1 cellular context compared by ENCODE assay signal in the genomic region with DNA sequence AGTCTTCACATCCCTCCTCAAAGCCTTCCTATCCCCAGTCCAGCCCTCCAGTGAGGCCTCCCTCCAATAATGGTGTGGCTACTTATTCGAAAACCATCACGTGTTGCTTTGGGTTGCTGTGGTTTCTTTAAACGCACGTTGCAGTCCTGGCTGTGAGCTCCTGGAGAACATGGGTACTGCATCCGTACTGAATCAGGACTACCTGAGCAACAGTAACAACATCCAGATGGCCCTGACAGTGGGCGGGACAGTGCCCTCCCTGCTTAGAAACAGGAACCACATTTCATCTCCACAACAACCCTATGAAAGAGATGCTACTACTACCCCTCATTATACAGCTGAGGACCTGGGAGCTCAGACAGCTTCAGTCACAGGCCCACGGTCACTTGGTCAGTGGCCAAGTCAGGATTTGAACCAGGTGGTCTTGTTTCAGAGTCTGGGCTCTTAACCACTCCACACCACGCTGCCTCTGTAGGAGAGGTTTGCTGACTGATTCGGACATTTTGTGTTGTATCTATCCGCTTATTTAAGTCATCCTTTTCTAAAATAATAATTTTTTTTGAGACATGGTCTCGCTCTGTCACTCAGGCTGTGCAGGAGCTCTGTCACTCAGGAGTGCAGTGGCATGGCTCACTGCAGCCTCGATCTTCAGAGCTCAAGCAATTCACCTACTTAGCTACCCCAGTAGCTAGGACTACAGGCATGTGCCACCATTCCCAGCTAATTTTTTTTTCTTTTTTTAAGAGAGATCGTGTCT.
TF ChIP-seq lines count a peak whose summit lies in the region.

No MANE protein-coding gene starts in this region.

TF ChIP-seq in SK-N-SH, 30 proteins besides CTCF, POLR2A, EP300 and RAD21 (continued from another document):
- TF ChIP-seq, protein P1, sequence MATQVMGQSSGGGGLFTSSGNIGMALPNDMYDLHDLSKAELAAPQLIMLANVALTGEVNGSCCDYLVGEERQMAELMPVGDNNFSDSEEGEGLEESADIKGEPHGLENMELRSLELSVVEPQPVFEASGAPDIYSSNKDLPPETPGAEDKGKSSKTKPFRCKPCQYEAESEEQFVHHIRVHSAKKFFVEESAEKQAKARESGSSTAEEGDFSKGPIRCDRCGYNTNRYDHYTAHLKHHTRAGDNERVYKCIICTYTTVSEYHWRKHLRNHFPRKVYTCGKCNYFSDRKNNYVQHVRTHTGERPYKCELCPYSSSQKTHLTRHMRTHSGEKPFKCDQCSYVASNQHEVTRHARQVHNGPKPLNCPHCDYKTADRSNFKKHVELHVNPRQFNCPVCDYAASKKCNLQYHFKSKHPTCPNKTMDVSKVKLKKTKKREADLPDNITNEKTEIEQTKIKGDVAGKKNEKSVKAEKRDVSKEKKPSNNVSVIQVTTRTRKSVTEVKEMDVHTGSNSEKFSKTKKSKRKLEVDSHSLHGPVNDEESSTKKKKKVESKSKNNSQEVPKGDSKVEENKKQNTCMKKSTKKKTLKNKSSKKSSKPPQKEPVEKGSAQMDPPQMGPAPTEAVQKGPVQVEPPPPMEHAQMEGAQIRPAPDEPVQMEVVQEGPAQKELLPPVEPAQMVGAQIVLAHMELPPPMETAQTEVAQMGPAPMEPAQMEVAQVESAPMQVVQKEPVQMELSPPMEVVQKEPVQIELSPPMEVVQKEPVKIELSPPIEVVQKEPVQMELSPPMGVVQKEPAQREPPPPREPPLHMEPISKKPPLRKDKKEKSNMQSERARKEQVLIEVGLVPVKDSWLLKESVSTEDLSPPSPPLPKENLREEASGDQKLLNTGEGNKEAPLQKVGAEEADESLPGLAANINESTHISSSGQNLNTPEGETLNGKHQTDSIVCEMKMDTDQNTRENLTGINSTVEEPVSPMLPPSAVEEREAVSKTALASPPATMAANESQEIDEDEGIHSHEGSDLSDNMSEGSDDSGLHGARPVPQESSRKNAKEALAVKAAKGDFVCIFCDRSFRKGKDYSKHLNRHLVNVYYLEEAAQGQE (IDR thresholded peaks at IDR 0.05; ENCODE audit: low read depth, low read length), result no peak
- no peak for TF ChIP-seq RXRA (IDR thresholded peaks at IDR 0.05; ENCODE audit: borderline replicate concordance, low read depth)
- no peak for TF ChIP-seq FOXJ3 (CRISPR knock-in tag; IDR thresholded peaks at IDR 0.05)
- TF ChIP-seq SMC3 (IDR thresholded peaks at IDR 0.05; ENCODE audit: low read depth, low read length), result no peak
- TF ChIP-seq, protein P2, sequence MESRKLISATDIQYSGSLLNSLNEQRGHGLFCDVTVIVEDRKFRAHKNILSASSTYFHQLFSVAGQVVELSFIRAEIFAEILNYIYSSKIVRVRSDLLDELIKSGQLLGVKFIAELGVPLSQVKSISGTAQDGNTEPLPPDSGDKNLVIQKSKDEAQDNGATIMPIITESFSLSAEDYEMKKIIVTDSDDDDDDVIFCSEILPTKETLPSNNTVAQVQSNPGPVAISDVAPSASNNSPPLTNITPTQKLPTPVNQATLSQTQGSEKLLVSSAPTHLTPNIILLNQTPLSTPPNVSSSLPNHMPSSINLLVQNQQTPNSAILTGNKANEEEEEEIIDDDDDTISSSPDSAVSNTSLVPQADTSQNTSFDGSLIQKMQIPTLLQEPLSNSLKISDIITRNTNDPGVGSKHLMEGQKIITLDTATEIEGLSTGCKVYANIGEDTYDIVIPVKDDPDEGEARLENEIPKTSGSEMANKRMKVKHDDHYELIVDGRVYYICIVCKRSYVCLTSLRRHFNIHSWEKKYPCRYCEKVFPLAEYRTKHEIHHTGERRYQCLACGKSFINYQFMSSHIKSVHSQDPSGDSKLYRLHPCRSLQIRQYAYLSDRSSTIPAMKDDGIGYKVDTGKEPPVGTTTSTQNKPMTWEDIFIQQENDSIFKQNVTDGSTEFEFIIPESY (IDR thresholded peaks at IDR 0.05; ENCODE audit: borderline replicate concordance, low read depth), result no peak
- TF ChIP-seq, protein P3, sequence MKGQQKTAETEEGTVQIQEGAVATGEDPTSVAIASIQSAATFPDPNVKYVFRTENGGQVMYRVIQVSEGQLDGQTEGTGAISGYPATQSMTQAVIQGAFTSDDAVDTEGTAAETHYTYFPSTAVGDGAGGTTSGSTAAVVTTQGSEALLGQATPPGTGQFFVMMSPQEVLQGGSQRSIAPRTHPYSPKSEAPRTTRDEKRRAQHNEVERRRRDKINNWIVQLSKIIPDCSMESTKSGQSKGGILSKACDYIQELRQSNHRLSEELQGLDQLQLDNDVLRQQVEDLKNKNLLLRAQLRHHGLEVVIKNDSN (IDR thresholded peaks at IDR 0.05; ENCODE audit: borderline replicate concordance, low read depth), result no peak
- no peak for TF ChIP-seq NFIC (IDR thresholded peaks at IDR 0.05; ENCODE audit: borderline replicate concordance)
- TF ChIP-seq FOSL2 (IDR thresholded peaks at IDR 0.05; ENCODE audit: borderline replicate concordance, low read depth), result no peak
TF ChIP-seq in SK-N-SH: peak in this region for 0.
